In the genomic region with DNA sequence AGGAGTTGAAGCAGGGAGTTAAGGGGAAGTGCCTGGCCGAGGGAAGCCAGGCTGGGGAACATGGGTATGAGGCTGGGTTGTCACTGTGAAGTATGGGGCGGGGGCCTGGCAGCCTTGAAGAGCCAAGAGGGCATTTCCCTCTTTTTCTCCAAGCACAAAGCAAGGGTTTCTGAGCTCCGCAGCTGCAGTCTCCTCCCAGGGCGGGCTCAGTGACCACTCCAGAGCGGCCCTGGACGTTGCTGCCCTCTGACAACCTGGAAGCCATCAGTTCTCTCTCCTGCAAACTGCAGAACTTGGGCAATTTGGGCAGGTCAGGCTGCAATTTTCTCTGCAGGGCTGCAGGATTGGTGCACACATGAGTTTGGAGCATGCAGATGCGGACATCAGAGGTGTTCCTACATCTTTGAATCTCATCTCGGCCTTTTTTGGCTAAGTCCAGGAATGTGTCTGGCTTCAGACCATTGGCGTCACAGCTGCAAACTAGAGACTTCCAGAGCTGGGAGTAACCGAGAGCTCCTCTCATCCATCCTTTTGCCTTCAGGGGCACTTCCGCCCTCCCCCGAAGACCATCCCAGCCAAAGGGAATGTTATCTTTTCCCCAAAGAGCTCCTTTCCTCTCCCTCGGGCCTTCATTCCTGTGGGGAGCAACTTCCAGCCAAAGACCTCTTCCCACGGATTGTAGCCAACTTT, we compare ENCODE assay signal across 16 cellular contexts.
"Had no signal": no experiment of that assay in that cellular context is flagged by ENCODE, and none has a peak within 500 bp of the region (broad histone marks: within the 10 kb centered on the region; RNA-seq: fewer than 3 reads in every experiment).

No MANE protein-coding gene starts in this region.

- H3K9me3 ChIP-seq: SJSA1, testis had no signal

- H3K27ac ChIP-seq: gastroesophageal sphincter, heart left ventricle, SJSA1, testis, upper lobe of left lung had no signal

- H3K27me3 ChIP-seq: testis, upper lobe of left lung had no signal

- H3K4me1 Mint-ChIP-seq: activated CD4-positive, alpha-beta T cell treated with anti-CD3 and anti-CD28 coated beads, Interleukin-2, amount 10 ng/mL, durations not matched to agents 7 days and 5 days; central memory CD8-positive, alpha-beta T cell had no signal

- ATAC-seq: gastroesophageal sphincter; heart left ventricle; naive thymus-derived CD8-positive, alpha-beta T cell had no signal

- H3K9me3 Mint-ChIP-seq: activated CD4-positive, alpha-beta T cell treated with anti-CD3 and anti-CD28 coated beads, Interleukin-2, amount 10 ng/mL, durations not matched to agents 7 days and 5 days; activated T-helper 1 cell treated with anti-CD3 and anti-CD28 coated beads, Interleukin-12 subunit alpha, Interleukin-12 subunit beta, Interleukin-2, Interleukin-4 antibody, amounts not matched to agents 30 ng/mL and 10 ng/mL and 1 ng/mL, durations not matched to agents 14 hours and 24 hours and 36 hours; central memory CD8-positive, alpha-beta T cell; T-helper 1 cell treated with Interleukin-12 subunit alpha and Interleukin-12 subunit beta and Interleukin-4 antibody, amounts not matched to agents 30 μg/mL and 1 μg/mL, for 36 hours had no signal

- H3K4me3 ChIP-seq: gastroesophageal sphincter, heart left ventricle, SJSA1, testis, upper lobe of left lung had no signal

- H3K27ac Mint-ChIP-seq: activated CD4-positive, alpha-beta T cell treated with anti-CD3 and anti-CD28 coated beads, Interleukin-2, amount 10 ng/mL, durations not matched to agents 7 days and 5 days; activated T-helper 1 cell treated with anti-CD3 and anti-CD28 coated beads, Interleukin-12 subunit alpha, Interleukin-12 subunit beta, Interleukin-2, Interleukin-4 antibody, amounts not matched to agents 30 ng/mL and 10 ng/mL and 1 ng/mL, durations not matched to agents 14 hours and 24 hours and 36 hours; naive thymus-derived CD8-positive, alpha-beta T cell; T-helper 1 cell treated with Interleukin-12 subunit alpha and Interleukin-12 subunit beta and Interleukin-4 antibody, amounts not matched to agents 30 μg/mL and 1 μg/mL, for 36 hours had no signal

- DNase-seq: activated CD4-positive, alpha-beta T cell treated with anti-CD3 and anti-CD28 coated beads, Interleukin-2, amount 10 ng/mL, durations not matched to agents 7 days and 5 days; activated T-cell treated with anti-CD3 and anti-CD28 coated beads for 4 hours; cortex of kidney; effector CD4-positive, alpha-beta T cell; heart left ventricle; mesenchymal stem cell; naive thymus-derived CD8-positive, alpha-beta T cell; nucleus accumbens; retina; testis had no signal

- H3K4me1 ChIP-seq: gastroesophageal sphincter, heart left ventricle, SJSA1, testis, upper lobe of left lung had no signal

- H3K36me3 ChIP-seq: gastroesophageal sphincter, heart left ventricle, SJSA1, upper lobe of left lung had no signal

- H3K4me3 Mint-ChIP-seq: activated CD4-positive, alpha-beta T cell treated with anti-CD3 and anti-CD28 coated beads, Interleukin-2, amount 10 ng/mL, durations not matched to agents 7 days and 5 days; activated T-helper 1 cell treated with anti-CD3 and anti-CD28 coated beads, Interleukin-12 subunit alpha, Interleukin-12 subunit beta, Interleukin-2, Interleukin-4 antibody, amounts not matched to agents 30 ng/mL and 10 ng/mL and 1 ng/mL, durations not matched to agents 14 hours and 24 hours and 36 hours; central memory CD8-positive, alpha-beta T cell; naive thymus-derived CD8-positive, alpha-beta T cell; T-helper 1 cell treated with Interleukin-12 subunit alpha and Interleukin-12 subunit beta and Interleukin-4 antibody, amounts not matched to agents 30 μg/mL and 1 μg/mL, for 36 hours had no signal
